ENCODE assay signal across 1 cellular context in genomic region chr2:212711851-212712250, GRCh38.
TF ChIP-seq lines count a peak whose summit lies in the region.

No MANE protein-coding gene starts in this region.

TF ChIP-seq in HepG2, 621 proteins besides CTCF, POLR2A, EP300 and RAD21:
- TF ChIP-seq BCL3 (CRISPR knock-in tag; IDR thresholded peaks at IDR 0.05) (no peak), FOXA1 (IDR thresholded peaks at IDR 0.05) (no peak), FOXA1 (CRISPR knock-in tag; IDR thresholded peaks at IDR 0.05) (no peak), NFAT5 (CRISPR knock-in tag; IDR thresholded peaks at IDR 0.05) (no peak), ZNF382 (CRISPR knock-in tag; IDR thresholded peaks at IDR 0.05; ENCODE audit: borderline replicate concordance) (no peak), ZNF780A (CRISPR knock-in tag; IDR thresholded peaks at IDR 0.05) (no peak), ZNF431 (CRISPR knock-in tag; IDR thresholded peaks at IDR 0.05; ENCODE audit: borderline replicate concordance, low read depth) (no peak), TRAFD1 (CRISPR knock-in tag; IDR thresholded peaks at IDR 0.05; ENCODE audit: borderline replicate concordance) (no peak), JDP2 (CRISPR knock-in tag; IDR thresholded peaks at IDR 0.05; ENCODE audit: borderline replicate concordance) (no peak), NBN (conservative IDR thresholded peaks at IDR 0.05) (no peak), ZNF281 (CRISPR knock-in tag; IDR thresholded peaks at IDR 0.05; ENCODE audit: borderline replicate concordance) (no peak), ZNF101 (CRISPR knock-in tag; IDR thresholded peaks at IDR 0.05; ENCODE audit: borderline replicate concordance, low read depth) (no peak), THAP11 (CRISPR knock-in tag; IDR thresholded peaks at IDR 0.05) (no peak), KLF9 (CRISPR knock-in tag; IDR thresholded peaks at IDR 0.05; ENCODE audit: low read depth) (no peak), ZZZ3 (CRISPR knock-in tag; IDR thresholded peaks at IDR 0.05; ENCODE audit: borderline replicate concordance) (no peak), TGIF2 (CRISPR knock-in tag; IDR thresholded peaks at IDR 0.05) (no peak), CC2D1A (CRISPR knock-in tag; IDR thresholded peaks at IDR 0.05) (no peak), ATF4 (CRISPR knock-in tag; IDR thresholded peaks at IDR 0.05) (no peak)
